Comparison of ENCODE assay signal across 8 cellular contexts in genomic region chr9:111975709-111976108, GRCh38.
A peak's percentile ranks its signal among the peaks of the same experiment; 100 is the strongest.
DNase-seq lines count a peak whose midpoint lies in the region; ATAC-seq and TF ChIP-seq lines count a peak whose summit lies in the region.

No MANE protein-coding gene starts in this region.

- no peaks in the 10 kb centered on the region for H3K27me3 ChIP-seq in naive thymus-derived CD4-positive, alpha-beta T cell (ENCODE audit: control insufficient read depth in 2 of 2, insufficient read depth in 2 of 2, low read length in 2 of 2)

- DNase-seq in DMS 273 (lab: John Stamatoyannopoulos, UW; ENCODE audit: unreplicated experiment) (peak; percentile 57), DMS 273 treated with DMSO at 0.1 percent for 48 hours (lab: John Stamatoyannopoulos, UW) (no peak), NCI-H1436 treated with DMSO at 0.1 percent for 48 hours (lab: John Stamatoyannopoulos, UW) (peak; percentile 27), posterior cingulate gyrus (no peak), omental fat pad (ENCODE audit: low spot score) (no peak)
- no peak for DNase-seq in activated CD8-positive, alpha-beta T cell treated with anti-CD3 and anti-CD28 coated beads, Interleukin-2, amount 10 ng/mL, durations not matched to agents 7 days and 5 days
- DNase-seq in naive thymus-derived CD4-positive, alpha-beta T cell: peak in 2 of 9 donors; percentile 9 to 14
- DNase-seq in activated CD4-positive, alpha-beta T cell treated with anti-CD3 and anti-CD28 coated beads, Interleukin-2, amount 10 ng/mL, durations not matched to agents 7 days and 5 days: no peak

- H3K9me3 ChIP-seq in naive thymus-derived CD4-positive, alpha-beta T cell (ENCODE audit: control insufficient read depth in 2 of 3, low read length in 3 of 3): no peaks in the 10 kb centered on the region

- intact Hi-C loops in naive thymus-derived CD4-positive, alpha-beta T cell (cut with micrococcal nuclease): loop anchor here (1.0 to 5.0 kb wide), 5 partner anchors 78 to 378 kb away; partner anchors contain the start of gene PTGR1 (in 1 of the 2)
- intact Hi-C loops in posterior cingulate gyrus (cut with DNase I): no loop called here

- no peak overlapping the region for H3K4me3 Mint-ChIP-seq in activated CD8-positive, alpha-beta T cell treated with anti-CD3 and anti-CD28 coated beads, Interleukin-2, amount 10 ng/mL, durations not matched to agents 7 days and 5 days
- H3K4me3 Mint-ChIP-seq in naive thymus-derived CD4-positive, alpha-beta T cell: no peak overlapping the region
- H3K4me3 Mint-ChIP-seq in activated CD4-positive, alpha-beta T cell treated with anti-CD3 and anti-CD28 coated beads, Interleukin-2, amount 10 ng/mL, durations not matched to agents 7 days and 5 days: no peak overlapping the region

- H3K9me3 Mint-ChIP-seq in activated CD8-positive, alpha-beta T cell treated with anti-CD3 and anti-CD28 coated beads, Interleukin-2, amount 10 ng/mL, durations not matched to agents 7 days and 5 days (ENCODE audit: insufficient read depth): no peaks in the 10 kb centered on the region
- peaks cover 0 to 2% (median 0%) of the 10 kb centered on the region in 11 donors for H3K9me3 Mint-ChIP-seq in naive thymus-derived CD4-positive, alpha-beta T cell
- no peaks in the 10 kb centered on the region for H3K9me3 Mint-ChIP-seq in activated CD4-positive, alpha-beta T cell treated with anti-CD3 and anti-CD28 coated beads, Interleukin-2, amount 10 ng/mL, durations not matched to agents 7 days and 5 days

- H3K4me3 ChIP-seq in naive thymus-derived CD4-positive, alpha-beta T cell (ENCODE audit: low read length): no peak overlapping the region

- POLR2A ChIA-PET in activated CD8-positive, alpha-beta T cell treated with anti-CD3 and anti-CD28 coated beads, Interleukin-2, amount 10 ng/mL, durations not matched to agents 7 days and 5 days (lab: Charles Lee): interaction anchor here (0.6 kb wide), 2 partner anchors 41 to 68 kb away, joined by 3 to 4 read pairs; no protein-coding TSS in a partner anchor
- POLR2A ChIA-PET in naive thymus-derived CD4-positive, alpha-beta T cell (lab: Charles Lee): no interaction called here
- POLR2A ChIA-PET in activated CD4-positive, alpha-beta T cell treated with anti-CD3 and anti-CD28 coated beads, Interleukin-2, amount 10 ng/mL, durations not matched to agents 7 days and 5 days (lab: Charles Lee): no interaction called here

- peaks cover 4% of the 10 kb centered on the region for H3K27me3 Mint-ChIP-seq in activated CD8-positive, alpha-beta T cell treated with anti-CD3 and anti-CD28 coated beads, Interleukin-2, amount 10 ng/mL, durations not matched to agents 7 days and 5 days (ENCODE audit: low read depth)
- peaks cover 0 to 13% (median 0%) of the 10 kb centered on the region in 5 donors for H3K27me3 Mint-ChIP-seq in naive thymus-derived CD4-positive, alpha-beta T cell
- H3K27me3 Mint-ChIP-seq in activated CD4-positive, alpha-beta T cell treated with anti-CD3 and anti-CD28 coated beads, Interleukin-2, amount 10 ng/mL, durations not matched to agents 7 days and 5 days: peaks cover 8% of the 10 kb centered on the region

- H3K4me1 Mint-ChIP-seq in activated CD8-positive, alpha-beta T cell treated with anti-CD3 and anti-CD28 coated beads, Interleukin-2, amount 10 ng/mL, durations not matched to agents 7 days and 5 days (ENCODE audit: low read depth): peaks cover 5% of the 10 kb centered on the region
- H3K4me1 Mint-ChIP-seq in naive thymus-derived CD4-positive, alpha-beta T cell: peaks cover 2 to 20% (median 10%) of the 10 kb centered on the region in 7 donors
- H3K4me1 Mint-ChIP-seq in activated CD4-positive, alpha-beta T cell treated with anti-CD3 and anti-CD28 coated beads, Interleukin-2, amount 10 ng/mL, durations not matched to agents 7 days and 5 days: peaks cover 3% of the 10 kb centered on the region

- CTCF ChIA-PET in activated CD8-positive, alpha-beta T cell treated with anti-CD3 and anti-CD28 coated beads, Interleukin-2, amount 10 ng/mL, durations not matched to agents 7 days and 5 days (lab: Charles Lee): interaction anchor here (0.6 to 1.0 kb wide), 2 partner anchors 46 to 101 kb away, joined by 3 read pairs; no protein-coding TSS in a partner anchor
- CTCF ChIA-PET in naive thymus-derived CD4-positive, alpha-beta T cell (lab: Charles Lee): no interaction called here
- CTCF ChIA-PET in activated CD4-positive, alpha-beta T cell treated with anti-CD3 and anti-CD28 coated beads, Interleukin-2, amount 10 ng/mL, durations not matched to agents 7 days and 5 days (lab: Charles Lee): interaction anchor here (0.6 kb wide), 1 partner anchor 14 kb away, joined by 5 read pairs; no protein-coding TSS in a partner anchor

- no peak overlapping the region for H3K27ac Mint-ChIP-seq in activated CD8-positive, alpha-beta T cell treated with anti-CD3 and anti-CD28 coated beads, Interleukin-2, amount 10 ng/mL, durations not matched to agents 7 days and 5 days
- no peak overlapping the region for H3K27ac Mint-ChIP-seq in naive thymus-derived CD4-positive, alpha-beta T cell
- H3K27ac Mint-ChIP-seq in activated CD4-positive, alpha-beta T cell treated with anti-CD3 and anti-CD28 coated beads, Interleukin-2, amount 10 ng/mL, durations not matched to agents 7 days and 5 days: no peak overlapping the region

- H3K4me1 ChIP-seq in naive thymus-derived CD4-positive, alpha-beta T cell (ENCODE audit: control insufficient read depth in 2 of 2, insufficient read depth in 2 of 2, low read length in 2 of 2): no peaks in the 10 kb centered on the region

- H3K27ac ChIP-seq in naive thymus-derived CD4-positive, alpha-beta T cell (ENCODE audit: low read depth, low read length): no peak overlapping the region

- no peaks in the 10 kb centered on the region for H3K36me3 ChIP-seq in naive thymus-derived CD4-positive, alpha-beta T cell (ENCODE audit: control insufficient read depth in 2 of 3, insufficient read depth in 3 of 3, low read length in 3 of 3)

- no peak for TF ChIP-seq CTCF in omental fat pad (IDR thresholded peaks at IDR 0.05)

- peak; percentile 51 for ATAC-seq in activated CD8-positive, alpha-beta T cell treated with anti-CD3 and anti-CD28 coated beads, Interleukin-2, amount 10 ng/mL, durations not matched to agents 7 days and 5 days
- peak; percentile 47 for ATAC-seq in naive thymus-derived CD4-positive, alpha-beta T cell
- no peak for ATAC-seq in omental fat pad (ENCODE audit: low FRiP score)

- no peaks in the 10 kb centered on the region for H3K36me3 Mint-ChIP-seq in activated CD8-positive, alpha-beta T cell treated with anti-CD3 and anti-CD28 coated beads, Interleukin-2, amount 10 ng/mL, durations not matched to agents 7 days and 5 days (ENCODE audit: low read depth)
- peaks cover 0 to 2% (median 0%) of the 10 kb centered on the region in 5 donors for H3K36me3 Mint-ChIP-seq in naive thymus-derived CD4-positive, alpha-beta T cell
- no peaks in the 10 kb centered on the region for H3K36me3 Mint-ChIP-seq in activated CD4-positive, alpha-beta T cell treated with anti-CD3 and anti-CD28 coated beads, Interleukin-2, amount 10 ng/mL, durations not matched to agents 7 days and 5 days (ENCODE audit: low read depth)

Comparison
In these comparisons a context has a peak if more than half of its experiments do, and no peak if none do; other contexts are left out.
1. DNase-seq: peak in DMS 273 (single experiment) and NCI-H1436 treated with DMSO at 0.1 percent for 48 hours (single experiment); none in DMS 273 treated with DMSO at 0.1 percent for 48 hours (single experiment), activated CD8-positive, alpha-beta T cell treated with anti-CD3 and anti-CD28 coated beads, Interleukin-2, amount 10 ng/mL, durations not matched to agents 7 days and 5 days (single experiment), posterior cingulate gyrus (0 of 10), activated CD4-positive, alpha-beta T cell treated with anti-CD3 and anti-CD28 coated beads, Interleukin-2, amount 10 ng/mL, durations not matched to agents 7 days and 5 days (single experiment) and omental fat pad (single experiment).